ENCODE assay signal across 26 cellular contexts in the genomic region with DNA sequence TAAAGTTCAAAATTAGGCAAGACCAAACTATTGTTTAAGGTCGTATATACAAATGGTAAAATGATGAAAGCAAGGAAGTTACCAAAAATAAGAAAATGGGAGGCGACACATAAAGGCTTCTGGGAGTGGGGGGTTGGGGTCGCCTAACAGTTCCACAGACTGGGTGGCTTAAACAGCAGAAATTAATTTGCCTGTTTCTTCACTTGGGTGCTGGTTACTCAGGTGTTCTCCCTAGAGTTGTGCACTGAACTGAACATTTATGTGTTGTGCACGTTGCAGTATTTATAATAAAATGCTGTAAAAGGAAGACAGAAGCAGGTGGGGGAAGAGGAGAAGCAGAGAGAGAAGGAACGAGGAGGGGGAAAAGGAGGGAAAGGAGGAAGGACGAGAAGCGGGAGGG. TPM values are rescaled to one million over a fixed set of nuclear protein-coding genes. Genes with fewer than 3 reads are reported as not detected.
"Had no signal": no experiment of that assay in that cellular context is flagged by ENCODE, and none has a peak within 500 bp of the region (broad histone marks: within the 10 kb centered on the region; RNA-seq: fewer than 3 reads in every experiment).

No MANE protein-coding gene starts in this region.

- H3K4me3 ChIP-seq: body of pancreas, cardiac muscle cell, lower lobe of right lung, stomach, uterus had no signal

- H3K27me3 ChIP-seq: body of pancreas, cardiac muscle cell, stomach, uterus had no signal

- H3K9me3 Mint-ChIP-seq: activated naive CD4-positive, alpha-beta T cell treated with anti-CD3 and anti-CD28 coated beads, Interleukin-2, amount 10 ng/mL, durations not matched to agents 7 days and 5 days; stimulated activated effector memory CD8-positive, alpha-beta T cell treated with anti-CD3 and anti-CD28 coated beads, Interleukin-12 subunit alpha, Interleukin-12 subunit beta, amount 100 ng/mL, for 72 hours had no signal

- DNase-seq: activated CD8-positive, alpha-beta memory T cell treated with anti-CD3 and anti-CD28 coated beads for 24 hours; activated effector memory CD4-positive, alpha-beta T cell treated with anti-CD3 and anti-CD28 coated beads, Interleukin-2, amount 50 U/mL, for 16 hours; activated naive CD4-positive, alpha-beta T cell treated with anti-CD3 and anti-CD28 coated beads, Interleukin-2, amount 10 ng/mL, durations not matched to agents 7 days and 5 days; anterior cingulate cortex; body of pancreas; effector CD4-positive, alpha-beta T cell; mesendoderm; naive B cell; occipital lobe; small intestine; stimulated activated CD4-positive, alpha-beta T cell treated with anti-CD3 and anti-CD28 coated beads, Interleukin-2, amount 100 ng/mL, for 24 hours; stomach; T-helper 9 cell; uterus had no signal

- H3K36me3 ChIP-seq: cardiac muscle cell, lower lobe of right lung, stomach, uterus had no signal

- H3K9me3 ChIP-seq: lower lobe of right lung, stomach, uterus had no signal

- H3K27ac ChIP-seq: body of pancreas, cardiac muscle cell, foreskin keratinocyte, lower lobe of right lung, stomach, uterus had no signal

- H3K4me3 Mint-ChIP-seq: activated naive CD4-positive, alpha-beta T cell treated with anti-CD3 and anti-CD28 coated beads, Interleukin-2, amount 10 ng/mL, durations not matched to agents 7 days and 5 days; naive B cell; stimulated activated effector memory CD8-positive, alpha-beta T cell treated with anti-CD3 and anti-CD28 coated beads, Interleukin-12 subunit alpha, Interleukin-12 subunit beta, amount 100 ng/mL, for 72 hours had no signal

- H3K4me1 Mint-ChIP-seq: stimulated activated effector memory CD8-positive, alpha-beta T cell treated with anti-CD3 and anti-CD28 coated beads, Interleukin-12 subunit alpha, Interleukin-12 subunit beta, amount 100 ng/mL, for 72 hours had no signal

- ATAC-seq: body of pancreas; stimulated activated effector memory CD8-positive, alpha-beta T cell treated with anti-CD3 and anti-CD28 coated beads, Interleukin-12 subunit alpha, Interleukin-12 subunit beta, amount 100 ng/mL, for 72 hours had no signal

- H3K27ac Mint-ChIP-seq: activated naive CD4-positive, alpha-beta T cell treated with anti-CD3 and anti-CD28 coated beads, Interleukin-2, amount 10 ng/mL, durations not matched to agents 7 days and 5 days; stimulated activated effector memory CD8-positive, alpha-beta T cell treated with anti-CD3 and anti-CD28 coated beads, Interleukin-12 subunit alpha, Interleukin-12 subunit beta, amount 100 ng/mL, for 72 hours had no signal

- H3K36me3 Mint-ChIP-seq: activated naive CD4-positive, alpha-beta T cell treated with anti-CD3 and anti-CD28 coated beads, Interleukin-2, amount 10 ng/mL, durations not matched to agents 7 days and 5 days; naive B cell; stimulated activated effector memory CD8-positive, alpha-beta T cell treated with anti-CD3 and anti-CD28 coated beads, Interleukin-12 subunit alpha, Interleukin-12 subunit beta, amount 100 ng/mL, for 72 hours had no signal

- H3K4me1 ChIP-seq: body of pancreas, foreskin keratinocyte, lower lobe of right lung, uterus had no signal

RNA-seq across cellular contexts. Expression of a gene that starts 10.5 kb away (rescaled TPM):
- total RNA-seq: body of pancreas, cardiac muscle cell, cerebellum, foreskin keratinocyte, glomerular endothelial cell, kidney epithelial cell, left lobe of liver, lower lobe of right lung, mucosa of gallbladder, occipital lobe, renal cortical epithelial cell, sciatic nerve, stomach, temporal lobe, uterus had no signal

RNA-seq across cellular contexts. Expression of a gene that starts 25.0 kb away (rescaled TPM):
- total RNA-seq: foreskin keratinocyte, glomerular endothelial cell, kidney epithelial cell had no signal
